ENCODE assay signal across 23 cellular contexts in genomic region chrX:116726806-116727205, GRCh38.
"Had no signal": no experiment of that assay in that cellular context is flagged by ENCODE, and none has a peak within 500 bp of the region (broad histone marks: within the 10 kb centered on the region; RNA-seq: fewer than 3 reads in every experiment).

No MANE protein-coding gene starts in this region.

- H3K9me3 ChIP-seq: SJSA1 had no signal

- H3K27me3 ChIP-seq: SJSA1 had no signal

- H3K4me3 Mint-ChIP-seq: activated CD8-positive, alpha-beta memory T cell treated with anti-CD3 and anti-CD28 coated beads, Interleukin-2, amount 10 ng/mL, durations not matched to agents 7 days and 5 days; activated naive CD4-positive, alpha-beta T cell treated with anti-CD3 and anti-CD28 coated beads for 36 hours; activated naive CD8-positive, alpha-beta T cell treated with anti-CD3 and anti-CD28 coated beads for 36 hours; activated T-helper 17 cell treated with anti-CD3 and anti-CD28 coated beads, Interleukin-2, amount 50 U/mL, for 72 hours; T-helper 1 cell treated with Interleukin-12 subunit alpha and Interleukin-12 subunit beta and Interleukin-4 antibody, amounts not matched to agents 30 μg/mL and 1 μg/mL, for 36 hours had no signal

- FAIRE-seq: K562, RCC 7860 had no signal

- H3K4me1 Mint-ChIP-seq: activated CD8-positive, alpha-beta memory T cell treated with anti-CD3 and anti-CD28 coated beads, Interleukin-2, amount 10 ng/mL, durations not matched to agents 7 days and 5 days; activated naive CD8-positive, alpha-beta T cell treated with anti-CD3 and anti-CD28 coated beads for 36 hours; activated T-helper 17 cell treated with anti-CD3 and anti-CD28 coated beads, Interleukin-2, amount 50 U/mL, for 72 hours had no signal

- H3K36me3 Mint-ChIP-seq: activated CD8-positive, alpha-beta memory T cell treated with anti-CD3 and anti-CD28 coated beads, Interleukin-2, amount 10 ng/mL, durations not matched to agents 7 days and 5 days; activated naive CD8-positive, alpha-beta T cell treated with anti-CD3 and anti-CD28 coated beads for 36 hours had no signal

- H3K4me1 ChIP-seq: SJSA1 had no signal

- H3K27ac ChIP-seq: SJSA1 had no signal

- H3K4me3 ChIP-seq: K562, SJSA1 had no signal

- H3K9me3 Mint-ChIP-seq: activated naive CD4-positive, alpha-beta T cell treated with anti-CD3 and anti-CD28 coated beads for 36 hours; activated naive CD8-positive, alpha-beta T cell treated with anti-CD3 and anti-CD28 coated beads for 36 hours had no signal

- H3K27me3 Mint-ChIP-seq: activated CD8-positive, alpha-beta memory T cell treated with anti-CD3 and anti-CD28 coated beads, Interleukin-2, amount 10 ng/mL, durations not matched to agents 7 days and 5 days; activated naive CD8-positive, alpha-beta T cell treated with anti-CD3 and anti-CD28 coated beads for 36 hours; activated T-helper 17 cell treated with anti-CD3 and anti-CD28 coated beads, Interleukin-2, amount 50 U/mL, for 72 hours had no signal

- DNase-seq: activated CD4-positive, alpha-beta T cell treated with anti-CD3 and anti-CD28 coated beads for 48 hours; activated CD4-positive, alpha-beta T cell treated with anti-CD3 and anti-CD28 coated beads, Interleukin-2, amount 50 U/mL, for 48 hours; activated CD4-positive, CD25-positive, alpha-beta regulatory T cell treated with anti-CD3 and anti-CD28 coated beads, Interleukin-2, amount 50 U/mL, for 72 hours; activated CD8-positive, alpha-beta memory T cell treated with anti-CD3 and anti-CD28 coated beads, Interleukin-2, amount 10 ng/mL, durations not matched to agents 7 days and 5 days; activated gamma-delta T cell; activated naive CD4-positive, alpha-beta T cell treated with anti-CD3 and anti-CD28 coated beads for 36 hours; activated naive CD8-positive, alpha-beta T cell treated with anti-CD3 and anti-CD28 coated beads for 36 hours; activated T-cell treated with anti-CD3 and anti-CD28 coated beads, Interleukin-2, amount 50 U/mL, for 48 hours; Karpas-422; MM.1S; NCI-H1105; NCI-H1436 treated with DMSO at 0.1 percent for 48 hours; NCI-H187; NCI-H2081; NCI-H510A treated with DMSO at 0.1 percent for 48 hours; NCI-H69; PC-3; SHP77 had no signal

- H3K36me3 ChIP-seq: SJSA1 had no signal

- H3K27ac Mint-ChIP-seq: activated CD8-positive, alpha-beta memory T cell treated with anti-CD3 and anti-CD28 coated beads, Interleukin-2, amount 10 ng/mL, durations not matched to agents 7 days and 5 days; activated naive CD4-positive, alpha-beta T cell treated with anti-CD3 and anti-CD28 coated beads for 36 hours; activated naive CD8-positive, alpha-beta T cell treated with anti-CD3 and anti-CD28 coated beads for 36 hours; activated T-helper 17 cell treated with anti-CD3 and anti-CD28 coated beads, Interleukin-2, amount 50 U/mL, for 72 hours; T-helper 1 cell treated with Interleukin-12 subunit alpha and Interleukin-12 subunit beta and Interleukin-4 antibody, amounts not matched to agents 30 μg/mL and 1 μg/mL, for 36 hours had no signal
